21 cellular contexts compared by ENCODE assay signal in genomic region chr3:55678521-55679216, GRCh38.
A peak's percentile ranks its signal among the peaks of the same experiment; 100 is the strongest.
DNase-seq lines count a peak whose midpoint lies in the region; ATAC-seq, FAIRE-seq and TF ChIP-seq lines count a peak whose summit lies in the region.
"Had no signal": no experiment of that assay in that cellular context is flagged by ENCODE, and none has a peak within 500 bp of the region (broad histone marks: within the 10 kb centered on the region; RNA-seq: fewer than 3 reads in every experiment).

No MANE protein-coding gene starts in this region.

- peak; percentile 85 for ATAC-seq in left lobe of liver
- ATAC-seq in gastrocnemius medialis, result peak; percentile 55 to 61
- ATAC-seq in activated naive CD4-positive, alpha-beta T cell treated with anti-CD3 and anti-CD28 coated beads, Interleukin-2, amount 50 U/mL, for 72 hours, result no peak
- ATAC-seq: HCT116 had no signal

- peak; percentile 42 for DNase-seq in RPMI7951 (ENCODE audit: low read depth)
- DNase-seq in H1 (ENCODE audit: low read depth in 1 of 2, low spot score in 2 of 2), result no peak
- peak; percentile 50 for DNase-seq in left lobe of liver (ENCODE audit: low spot score)
- peak; percentile 25 to 60 for DNase-seq in gastrocnemius medialis
- no peak for DNase-seq in superior temporal gyrus (ENCODE audit: extremely low spot score)
- DNase-seq in DMS 273 treated with DMSO at 0.1 percent for 48 hours (lab: John Stamatoyannopoulos, UW), result no peak
- no peak for DNase-seq in stimulated activated CD4-positive, alpha-beta T cell treated with anti-CD3 and anti-CD28 coated beads, Interleukin-2, amount 100 ng/mL, for 24 hours
- no peak for DNase-seq in activated naive CD4-positive, alpha-beta T cell treated with anti-CD3 and anti-CD28 coated beads, Interleukin-2, amount 50 U/mL, for 72 hours (ENCODE audit: low spot score in 2 of 2)
- DNase-seq: ACHN; BE2C; C1 segment of cervical spinal cord; CD4-positive, CD25-positive, alpha-beta regulatory T cell; CD8-positive, alpha-beta memory T cell; COR-L47; GM23248; HFFc6 had no signal

- no peak overlapping the region for H2BK5ac ChIP-seq in H1 (ENCODE audit: low read depth, low read length)

- H3K4me1 ChIP-seq in H1 (replicated peaks in 1 of 4; ENCODE audit: control insufficient read depth in 3 of 4, insufficient read depth in 4 of 4, low read length in 3 of 4) (peaks cover 0 to 3% (median 0%) of the 10 kb centered on the region in 4 experiments; a peak in 1 of 7 replicates), gastrocnemius medialis (peaks cover 0 to 10% of the 10 kb centered on the region in 2 donors)
- H3K4me1 ChIP-seq: BE2C had no signal

- H3K23ac ChIP-seq in H1 (ENCODE audit: insufficient read length), result no peak overlapping the region

- H3K79me1 ChIP-seq in H1 (ENCODE audit: low read depth, low read length), result no peaks in the 10 kb centered on the region

- no peak overlapping the region for H3K27ac ChIP-seq in H1 (ENCODE audit: low read depth, low read length)
- no peak overlapping the region for H3K27ac ChIP-seq in gastrocnemius medialis
- H3K27ac ChIP-seq: GM23248 had no signal

- H3K4me2 ChIP-seq in H1 (ENCODE audit: insufficient read depth in 1 of 2, low read depth in 2 of 2, low read length in 2 of 2), result no peak overlapping the region

- H3K18ac ChIP-seq in H1 (ENCODE audit: extremely low read depth, low read length), result no peak overlapping the region

- WGBS in H1 (ENCODE audit: extremely low coverage in 1 of 2, insufficient coverage in 1 of 2, insufficient read length in 1 of 2, insufficient replicate concordance in 2 of 2, low coverage in 1 of 2, low lambda C conversion rate in 2 of 2, missing lambda C conversion rate in 1 of 2), 2 experiments, result 86% methylated on average over 5 of the region's 5 CpGs; no CpG with 5 or more reads in 1 of the 2 experiments

- no peaks in the 10 kb centered on the region for H4K20me1 ChIP-seq in H1 (replicated peaks in 1 of 2; ENCODE audit: control insufficient read depth in 1 of 2, insufficient read depth in 2 of 2, low read length in 2 of 2)

- H3K9me3 ChIP-seq in H1 (ENCODE audit: insufficient read depth in 2 of 2, low read depth in 1 of 2, low read length in 1 of 2) (no peaks in the 10 kb centered on the region), gastrocnemius medialis (no peaks in the 10 kb centered on the region)
- H3K9me3 ChIP-seq: BE2C had no signal

- no peak overlapping the region for H3K27ac Mint-ChIP-seq in activated naive CD4-positive, alpha-beta T cell treated with anti-CD3 and anti-CD28 coated beads, Interleukin-2, amount 50 U/mL, for 72 hours
- H3K27ac Mint-ChIP-seq: CD4-positive, CD25-positive, alpha-beta regulatory T cell; CD8-positive, alpha-beta memory T cell; HFFc6 had no signal

- no peak overlapping the region for H4K8ac ChIP-seq in H1 (ENCODE audit: extremely low read depth, insufficient read depth, low read length)

- H3K36me3 ChIP-seq in H1 (ENCODE audit: control insufficient read depth in 2 of 4, insufficient read depth in 4 of 4, low read length in 3 of 4) (no peaks in the 10 kb centered on the region), gastrocnemius medialis (no peaks in the 10 kb centered on the region)
- H3K36me3 ChIP-seq: BE2C had no signal

- 0 out of 2 replicates have a peak overlapping the region, but pooled peaks have one; percentile 4 for H2BK15ac ChIP-seq in H1 (ENCODE audit: low read length)

- intact Hi-C loops in gastrocnemius medialis (cut with DNase I; ENCODE audit: low total_unique reads), result no loop called here

- H3K56ac ChIP-seq in H1 (replicated peaks; ENCODE audit: insufficient read length, low read depth, low read length), result no peak overlapping the region

- no peak overlapping the region for H2AK5ac ChIP-seq in H1 (ENCODE audit: low read depth, low read length)

- no peak for TF ChIP-seq POLR2A in H1 (IDR thresholded peaks at IDR 0.05; ENCODE audit: control extremely low read depth in 1 of 2, low read depth in 2 of 2, low read length in 2 of 2)
- no peak for TF ChIP-seq POLR2A in gastrocnemius medialis (IDR thresholded peaks at IDR 0.05)

- POLR2A ChIA-PET in H1 (lab: Charles Lee; ENCODE audit: partially characterized antibody), result no interaction called here

- no peak for FAIRE-seq in H1 (lab: Jason Lieb, UNC)
- FAIRE-seq: A204.1, G401.6, GM12891, H54 had no signal

- no peaks in the 10 kb centered on the region for H3K23me2 ChIP-seq in H1 (ENCODE audit: low read depth, low read length)

- in situ Hi-C loops in gastrocnemius medialis (cut with MboI; ENCODE audit: low sequenced_read_pairs in 4 of 4), result no loop called here

- TF ChIP-seq CTCF in H1 (IDR thresholded peaks at IDR 0.05; ENCODE audit: control extremely low read depth in 1 of 3, insufficient read depth in 1 of 3, low read depth in 1 of 3, low read length in 3 of 3) (no peak), gastrocnemius medialis (IDR thresholded peaks at IDR 0.05 in 4 of 5, conservative IDR thresholded peaks at IDR 0.05 in 1 of 5) (no peak)

- H3K9ac ChIP-seq in H1 (replicated peaks in 1 of 4; ENCODE audit: extremely low read depth in 1 of 4, low read depth in 3 of 4, low read length in 3 of 4), result no peak overlapping the region
- H3K9ac ChIP-seq: GM23248 had no signal

- H3K27me3 ChIP-seq in H1 (replicated peaks in 1 of 4; ENCODE audit: control insufficient read depth in 3 of 4, extremely low read depth in 1 of 4, insufficient read depth in 3 of 4, low read length in 3 of 4), result no peaks in the 10 kb centered on the region
- H3K27me3 ChIP-seq in gastrocnemius medialis, result no peaks in the 10 kb centered on the region
- H3K27me3 ChIP-seq: BE2C had no signal

- H3K36me3 Mint-ChIP-seq in activated naive CD4-positive, alpha-beta T cell treated with anti-CD3 and anti-CD28 coated beads, Interleukin-2, amount 50 U/mL, for 72 hours, result peaks cover 0 to 4% of the 10 kb centered on the region in 2 donors
- H3K36me3 Mint-ChIP-seq: CD4-positive, CD25-positive, alpha-beta regulatory T cell; CD8-positive, alpha-beta memory T cell had no signal

- no peak overlapping the region for H2BK12ac ChIP-seq in H1 (ENCODE audit: low read depth, low read length)

- no peak overlapping the region for H4K91ac ChIP-seq in H1 (replicated peaks; ENCODE audit: insufficient read length, low read length)

- no peak for TF ChIP-seq EP300 in H1 (IDR thresholded peaks at IDR 0.05; ENCODE audit: borderline replicate concordance in 1 of 2, low read depth in 2 of 2, low read length in 2 of 2)

- H3K9me3 Mint-ChIP-seq in activated naive CD4-positive, alpha-beta T cell treated with anti-CD3 and anti-CD28 coated beads, Interleukin-2, amount 50 U/mL, for 72 hours, result peaks cover 10 to 13% of the 10 kb centered on the region in 2 donors
- H3K9me3 Mint-ChIP-seq: HFFc6 had no signal

- no peak overlapping the region for H3K14ac ChIP-seq in H1 (ENCODE audit: insufficient read length)

- no peak overlapping the region for H3K4me3 ChIP-seq in H1 (ENCODE audit: extremely low read depth in 1 of 4, insufficient read depth in 2 of 4, low read depth in 3 of 4, low read length in 4 of 4)
- H3K4me3 ChIP-seq in gastrocnemius medialis, result no peak overlapping the region
- H3K4me3 ChIP-seq: GM23248 had no signal

- no peak for TF ChIP-seq RAD21 in H1 (IDR thresholded peaks at IDR 0.05 in 1 of 2, conservative IDR thresholded peaks at IDR 0.05 in 1 of 2; ENCODE audit: low read depth in 2 of 2, low read length in 2 of 2)

- H3K79me2 ChIP-seq in H1 (ENCODE audit: control insufficient read depth in 1 of 2, insufficient read depth in 2 of 2, low read length in 2 of 2), result no peaks in the 10 kb centered on the region

- H2BK120ac ChIP-seq in H1 (replicated peaks; ENCODE audit: low read depth, low read length), result no peak overlapping the region

- CTCF ChIA-PET in H1 (lab: Charles Lee; ENCODE audit: partially characterized antibody), result interaction anchor here (1.0 to 1.9 kb wide), 3 partner anchors 10 to 25 kb away, joined by 3 to 4 read pairs (median 3); no protein-coding TSS in a partner anchor

- no peak overlapping the region for H2AFZ ChIP-seq in H1 (ENCODE audit: low read length)
- H2AFZ ChIP-seq: GM23248 had no signal

- H3K4ac ChIP-seq in H1 (replicated peaks; ENCODE audit: insufficient read length, low read depth, low read length), result no peak overlapping the region

- H2BK20ac ChIP-seq in H1 (ENCODE audit: low read length), result no peak overlapping the region

- no peak overlapping the region for H4K5ac ChIP-seq in H1 (ENCODE audit: insufficient read length, low read depth, low read length)

TF ChIP-seq in H1, 55 proteins besides CTCF, POLR2A, EP300 and RAD21:
- TF ChIP-seq BCL11A (IDR thresholded peaks at IDR 0.05; ENCODE audit: low read depth in 2 of 2, low read length in 2 of 2) (no peak), TBP (IDR thresholded peaks at IDR 0.05; ENCODE audit: low read depth, low read length) (no peak), USF2 (IDR thresholded peaks at IDR 0.05; ENCODE audit: low read length) (no peak), TAF7 (optimal IDR thresholded peaks at IDR 0.05; ENCODE audit: borderline replicate concordance, low read depth, low read length) (no peak), SP1 (IDR thresholded peaks at IDR 0.05; ENCODE audit: low read depth, low read length) (no peak), POLR2AphosphoS5 (IDR thresholded peaks at IDR 0.05; ENCODE audit: low read depth, low read length) (no peak), PHF8 (conservative IDR thresholded peaks at IDR 0.05; ENCODE audit: low read depth, low read length) (no peak), E2F6 (IDR thresholded peaks at IDR 0.05) (no peak), CHD1 (IDR thresholded peaks at IDR 0.05; ENCODE audit: low read depth, low read length) (no peak)

Comparison
In these comparisons a context has a peak if more than half of its experiments do, and no peak if none do; other contexts are left out.
1. DNase-seq: peak in RPMI7951 (single experiment), left lobe of liver (single experiment) and gastrocnemius medialis (2 of 2); none in H1 (0 of 2), superior temporal gyrus (single experiment), DMS 273 treated with DMSO at 0.1 percent for 48 hours (single experiment), stimulated activated CD4-positive, alpha-beta T cell treated with anti-CD3 and anti-CD28 coated beads, Interleukin-2, amount 100 ng/mL, for 24 hours (0 of 2) and activated naive CD4-positive, alpha-beta T cell treated with anti-CD3 and anti-CD28 coated beads, Interleukin-2, amount 50 U/mL, for 72 hours (0 of 2).
2. ATAC-seq: peak in left lobe of liver (single experiment) and gastrocnemius medialis (2 of 2); none in activated naive CD4-positive, alpha-beta T cell treated with anti-CD3 and anti-CD28 coated beads, Interleukin-2, amount 50 U/mL, for 72 hours (0 of 2).